ENCODE assay signal across 8 cellular contexts in genomic region chr12:54229624-54230212, GRCh38. TPM values are rescaled to one million over a fixed set of nuclear protein-coding genes. Genes with fewer than 3 reads are reported as not detected.
DNase-seq lines count a peak whose midpoint lies in the region; ATAC-seq and TF ChIP-seq lines count a peak whose summit lies in the region.

No MANE protein-coding gene starts in this region.

- no peaks in the 10 kb centered on the region for H3K36me3 Mint-ChIP-seq in stimulated activated effector memory CD8-positive, alpha-beta T cell treated with anti-CD3 and anti-CD28 coated beads, Interleukin-12 subunit alpha, Interleukin-12 subunit beta, amount 100 ng/mL, for 72 hours

- H3K4me3 Mint-ChIP-seq in stimulated activated effector memory CD8-positive, alpha-beta T cell treated with anti-CD3 and anti-CD28 coated beads, Interleukin-12 subunit alpha, Interleukin-12 subunit beta, amount 100 ng/mL, for 72 hours, result no peak overlapping the region

- no peaks in the 10 kb centered on the region for H3K4me1 Mint-ChIP-seq in stimulated activated effector memory CD8-positive, alpha-beta T cell treated with anti-CD3 and anti-CD28 coated beads, Interleukin-12 subunit alpha, Interleukin-12 subunit beta, amount 100 ng/mL, for 72 hours

- peaks cover 0 to 8% of the 10 kb centered on the region in 2 donors for H3K4me1 ChIP-seq in right atrium auricular region

- peak overlapping the region; percentile 4 for H3K27ac Mint-ChIP-seq in stimulated activated effector memory CD8-positive, alpha-beta T cell treated with anti-CD3 and anti-CD28 coated beads, Interleukin-12 subunit alpha, Interleukin-12 subunit beta, amount 100 ng/mL, for 72 hours

- no peaks in the 10 kb centered on the region for H3K9me3 ChIP-seq in right atrium auricular region

- peak overlapping the region; percentile 64 to 65 for H3K27ac ChIP-seq in right atrium auricular region

- intact Hi-C loops in left colon (cut with DNase I, micrococcal nuclease), result loop anchor here in 1 of 2 donors (10.0 kb wide), 1 partner anchor 135 kb away; the partner anchor contains the start of gene GPR84

- no peak for TF ChIP-seq CTCF in right atrium auricular region (IDR thresholded peaks at IDR 0.05)

- no peaks in the 10 kb centered on the region for H3K9me3 Mint-ChIP-seq in stimulated activated effector memory CD8-positive, alpha-beta T cell treated with anti-CD3 and anti-CD28 coated beads, Interleukin-12 subunit alpha, Interleukin-12 subunit beta, amount 100 ng/mL, for 72 hours

- H3K36me3 ChIP-seq in right atrium auricular region, result no peaks in the 10 kb centered on the region

- no peak overlapping the region for H3K4me3 ChIP-seq in right atrium auricular region

- no peak for ATAC-seq in stimulated activated effector memory CD8-positive, alpha-beta T cell treated with anti-CD3 and anti-CD28 coated beads, Interleukin-12 subunit alpha, Interleukin-12 subunit beta, amount 100 ng/mL, for 72 hours
- ATAC-seq in GM21786 (IDR thresholded peaks at IDR 0.05; ENCODE audit: unreplicated experiment), result no peak
- no peak for ATAC-seq in left colon
- ATAC-seq in GM19455 (IDR thresholded peaks at IDR 0.05; ENCODE audit: unreplicated experiment), result no peak

- no peaks in the 10 kb centered on the region for H3K27me3 ChIP-seq in right atrium auricular region

- DNase-seq in H4 (ENCODE audit: low spot score) (peak; percentile 73), amniotic epithelial cell (ENCODE audit: low read depth) (peak; percentile 97), right atrium auricular region (ENCODE audit: low spot score) (peak; percentile 75), left colon (no peak), SIG-M5 treated with dmso at 0.1 percent for 504 hours (lab: John Stamatoyannopoulos, UW; ENCODE audit: unreplicated experiment) (no peak)
- DNase-seq in stimulated activated effector memory CD8-positive, alpha-beta T cell treated with anti-CD3 and anti-CD28 coated beads, Interleukin-12 subunit alpha, Interleukin-12 subunit beta, amount 100 ng/mL, for 72 hours (ENCODE audit: low spot score in 2 of 2), result no peak

RNA-seq across cellular contexts. Expression of gene SMUG1, which starts 40.9 kb away (rescaled TPM):
- total RNA-seq in H4 (2014; rRNA removed; shearing (Covaris generic)), result 28.1 and 33.8 TPM in 2 replicates
- total RNA-seq in right atrium auricular region (10 to 100 TPM; 14.5 to 29.4 TPM), left colon (10 to 100 TPM; 28.0 to 31.4 TPM)

RNA-seq across cellular contexts. Expression of gene CBX5, which starts 50.2 kb away (rescaled TPM):
- total RNA-seq in H4 (2014; rRNA removed; shearing (Covaris generic)), result 32.1 and 45.4 TPM in 2 replicates
- total RNA-seq in right atrium auricular region (10 to 100 TPM; 33.0 to 33.9 TPM), left colon (10 to 100 TPM; 40.9 to 42.0 TPM)

RNA-seq across cellular contexts. Expression of gene HNRNPA1, which starts 50.8 kb away (rescaled TPM):
- total RNA-seq in H4 (2014; rRNA removed; shearing (Covaris generic)), result 443 and 634 TPM in 2 replicates
- 100 to 1,000 TPM; 237 to 404 TPM for total RNA-seq in right atrium auricular region
- total RNA-seq in left colon, result 100 to 1,000 TPM; 503 to 718 TPM

Comparison
In these comparisons a context has a peak if more than half of its experiments do, and no peak if none do; other contexts are left out.
1. DNase-seq: peak in H4 (single experiment), amniotic epithelial cell (single experiment) and right atrium auricular region (single experiment); none in stimulated activated effector memory CD8-positive, alpha-beta T cell treated with anti-CD3 and anti-CD28 coated beads, Interleukin-12 subunit alpha, Interleukin-12 subunit beta, amount 100 ng/mL, for 72 hours (0 of 2), left colon (0 of 2) and SIG-M5 treated with dmso at 0.1 percent for 504 hours (single experiment).